Comparison of ENCODE assay signal across 10 cellular contexts in genomic region chr19:53549354-53549753, GRCh38. TPM values are rescaled to one million over a fixed set of nuclear protein-coding genes. Genes with fewer than 3 reads are reported as not detected.
DNase-seq lines count a peak whose midpoint lies in the region; ATAC-seq and TF ChIP-seq lines count a peak whose summit lies in the region.
"Had no signal": no experiment of that assay in that cellular context is flagged by ENCODE, and none has a peak within 500 bp of the region (broad histone marks: within the 10 kb centered on the region; RNA-seq: fewer than 3 reads in every experiment).

No MANE protein-coding gene starts in this region.

- peaks cover 5% of the 10 kb centered on the region for H3K36me3 Mint-ChIP-seq in GM23338 (ENCODE audit: low read depth)

- H4K20me1 ChIP-seq in GM23338 (replicated peaks; ENCODE audit: insufficient read depth) (no peaks in the 10 kb centered on the region), PC-9 (ENCODE audit: insufficient read depth) (no peaks in the 10 kb centered on the region)

- POLR2A ChIA-PET in PC-9 (lab: Charles Lee; ENCODE audit: unreplicated experiment) = no interaction called here

- H3K9me3 Mint-ChIP-seq in GM23338 = no peaks in the 10 kb centered on the region
- H3K9me3 Mint-ChIP-seq: neural crest cell had no signal

- peaks cover 0 to 7% of the 10 kb centered on the region in 2 donors for H3K9me3 ChIP-seq in left lung
- H3K9me3 ChIP-seq in thoracic aorta = no peaks in the 10 kb centered on the region
- H3K9me3 ChIP-seq in PC-9 (ENCODE audit: insufficient read depth, low read depth) = no peaks in the 10 kb centered on the region

- intact Hi-C loops in left lung (cut with DNase I) = no loop called here
- intact Hi-C loops in PC-9 (cut with micrococcal nuclease; ENCODE audit: unreplicated experiment) = no loop called here

- peaks cover 16% of the 10 kb centered on the region for H3K4me1 ChIP-seq in GM23338 (ENCODE audit: insufficient read depth)
- H3K4me1 ChIP-seq in left lung = peaks cover 0 to 59% of the 10 kb centered on the region in 2 donors
- peaks cover 2 to 8% of the 10 kb centered on the region in 2 donors for H3K4me1 ChIP-seq in thoracic aorta (ENCODE audit: control insufficient read depth in 1 of 2, low read depth in 2 of 2)
- peaks cover 14% of the 10 kb centered on the region; the same call in 1 of the 2 replicates for H3K4me1 ChIP-seq in PC-9 (replicated peaks; ENCODE audit: insufficient read depth)

- no peak for ATAC-seq in GM23338
- ATAC-seq in left lung = peak; percentile 14
- no peak for ATAC-seq in thoracic aorta (ENCODE audit: insufficient number of reproducible peaks, low FRiP score, low read depth)

- H3K27me3 ChIP-seq in GM23338 (ENCODE audit: insufficient read depth) = no peaks in the 10 kb centered on the region
- no peaks in the 10 kb centered on the region for H3K27me3 ChIP-seq in brain microvascular endothelial cell (replicated peaks)
- no peaks in the 10 kb centered on the region for H3K27me3 ChIP-seq in left lung
- no peaks in the 10 kb centered on the region for H3K27me3 ChIP-seq in thoracic aorta (replicated peaks; ENCODE audit: insufficient read depth)
- H3K27me3 ChIP-seq in PC-9 (ENCODE audit: insufficient read depth, low read depth) = no peaks in the 10 kb centered on the region

- H2AFZ ChIP-seq in GM23338 (no peak overlapping the region), PC-9 (no peak overlapping the region)

- H3K4me2 ChIP-seq in GM23338 (peak overlapping the region; percentile 46; the same call in 1 of the 2 replicates), PC-9 (no peak overlapping the region)

- in situ Hi-C loops in brain microvascular endothelial cell (cut with HindIII; ENCODE audit: low pct_ligation_motif_present, low sequenced_read_pairs) = no loop called here

- H3K27ac ChIP-seq in GM23338 (ENCODE audit: low read depth) (peak overlapping the region; percentile 88), brain microvascular endothelial cell (peak overlapping the region; percentile 11), left lung (peak overlapping the region; percentile 73 to 75), thoracic aorta (peak overlapping the region; percentile 22 to 31), PC-9 (no peak overlapping the region)

- H3K4me3 ChIP-seq in GM23338 = no peak overlapping the region
- H3K4me3 ChIP-seq in brain microvascular endothelial cell (ENCODE audit: low read depth, low read length) = no peak overlapping the region
- H3K4me3 ChIP-seq in left lung = no peak overlapping the region
- no peak overlapping the region for H3K4me3 ChIP-seq in thoracic aorta
- H3K4me3 ChIP-seq in PC-9 = no peak overlapping the region

- H3K9me2 ChIP-seq in GM23338 (ENCODE audit: insufficient read depth) (no peaks in the 10 kb centered on the region), PC-9 (ENCODE audit: insufficient read depth) (no peaks in the 10 kb centered on the region)

- no peak for TF ChIP-seq CTCF in GM23338 (conservative IDR thresholded peaks at IDR 0.05; ENCODE audit: low read depth in 2 of 2)
- no peak for TF ChIP-seq CTCF in brain microvascular endothelial cell (IDR thresholded peaks at IDR 0.05; ENCODE audit: low read depth, low read length, missing control alignments)
- TF ChIP-seq CTCF in left lung (IDR thresholded peaks at IDR 0.05) = no peak
- TF ChIP-seq CTCF in thoracic aorta (IDR thresholded peaks at IDR 0.05) = no peak
- TF ChIP-seq CTCF in PC-9 (conservative IDR thresholded peaks at IDR 0.05) = no peak

- CTCF ChIA-PET in PC-9 (lab: Charles Lee) = no interaction called here

- BruUV-seq in PC-9 (replicated peaks; lab: Mats Ljungman, UMichigan) = no TSS peak

- H3K36me3 ChIP-seq in GM23338 (ENCODE audit: insufficient read depth) (no peaks in the 10 kb centered on the region), brain microvascular endothelial cell (replicated peaks) (no peaks in the 10 kb centered on the region), left lung (peaks cover 0 to 5% of the 10 kb centered on the region in 2 donors), thoracic aorta (peaks cover 3% of the 10 kb centered on the region), PC-9 (ENCODE audit: low read depth) (peaks cover 10% of the 10 kb centered on the region; the same call in 1 of the 2 replicates)

- peaks cover 24% of the 10 kb centered on the region for H3K79me2 ChIP-seq in GM23338 (replicated peaks; ENCODE audit: insufficient read depth)
- H3K79me2 ChIP-seq in PC-9 (ENCODE audit: low read depth) = no peaks in the 10 kb centered on the region

- peaks cover 16% of the 10 kb centered on the region for H3K4me1 Mint-ChIP-seq in GM23338

- peaks cover 3% of the 10 kb centered on the region for H3K27me3 Mint-ChIP-seq in GM23338 (ENCODE audit: insufficient read depth, low read depth, poor library complexity)

- DNase-seq in GM23338 (ENCODE audit: low spot score) (peak; percentile 47), brain microvascular endothelial cell (peak; percentile 28), left lung (no peak), thoracic aorta (ENCODE audit: low spot score) (no peak), islet precursor cell (no peak), PC-9 (no peak)
- no peak for DNase-seq in activated T-cell treated with anti-CD3 and anti-CD28 coated beads, Interleukin-2, amount 50 U/mL, for 1 hour
- DNase-seq: hypothalamus, SHP77 treated with DMSO at 0.1 percent for 48 hours had no signal

- peak overlapping the region; percentile 87 for H3K27ac Mint-ChIP-seq in GM23338

- H3F3A ChIP-seq in GM23338 (replicated peaks; ENCODE audit: low read depth) (peaks cover 13% of the 10 kb centered on the region), PC-9 (ENCODE audit: insufficient read depth, low read depth) (no peaks in the 10 kb centered on the region; the same call in 1 of the 2 replicates)

- no peak overlapping the region; the same call in 2 of the 3 replicates for H3K4me3 Mint-ChIP-seq in GM23338
- H3K4me3 Mint-ChIP-seq: neural crest cell had no signal

TF ChIP-seq in GM23338, 12 proteins besides CTCF, POLR2A, EP300 and RAD21:
- TF ChIP-seq ZNF114 (CRISPR knock-in tag; IDR thresholded peaks at IDR 0.05) = no peak

RNA-seq across cellular contexts. Expression of gene ZNF331, which starts 11.4 kb away (rescaled TPM):
- total RNA-seq in GM23338 (2014; rRNA removed; shearing (Covaris generic)) = 33.7 and 36.2 TPM in 2 replicates
- polyA plus RNA-seq in GM23338 (2016; fragmentation: Nextera tagmentation; extraction: Ambion mirVana) = 32.7 and 46.5 TPM in 2 replicates
- total RNA-seq in left lung = 10 to 100 TPM; 20.1 to 23.9 TPM
- total RNA-seq in thoracic aorta = 10 to 100 TPM; 26.9 to 38.7 TPM
- total RNA-seq in PC-9 (2021) = 39.2 and 51.6 TPM in 2 replicates

Comparison
In these comparisons a context has a peak if more than half of its experiments do, and no peak if none do; other contexts are left out.
1. DNase-seq: peak in GM23338 (single experiment) and brain microvascular endothelial cell (single experiment); none in left lung (0 of 2), thoracic aorta (single experiment), islet precursor cell (single experiment), PC-9 (0 of 2) and activated T-cell treated with anti-CD3 and anti-CD28 coated beads, Interleukin-2, amount 50 U/mL, for 1 hour (single experiment).